In the genomic region with DNA sequence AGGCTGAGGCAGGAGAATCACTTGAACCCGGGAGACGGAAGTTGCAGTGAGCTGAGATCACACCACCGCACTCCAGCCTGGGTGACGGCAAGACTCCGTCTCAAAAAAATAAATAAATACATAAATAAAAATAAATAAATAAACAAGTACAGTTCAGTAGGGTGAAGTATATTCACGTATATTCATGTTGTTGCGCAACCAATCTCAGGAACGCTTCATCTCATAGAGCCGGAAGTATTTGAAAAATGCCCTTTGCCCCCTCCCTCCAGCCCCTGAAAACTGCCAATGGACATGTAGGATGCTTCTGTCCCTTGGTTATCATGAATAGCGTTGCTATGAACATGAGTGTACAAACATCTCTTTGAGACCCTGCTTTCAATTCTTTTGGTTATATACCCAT, we compare ENCODE assay signal across 22 cellular contexts.
"Had no signal": no experiment of that assay in that cellular context is flagged by ENCODE, and none has a peak within 500 bp of the region (broad histone marks: within the 10 kb centered on the region; RNA-seq: fewer than 3 reads in every experiment).

No MANE protein-coding gene starts in this region.

- H3K4me3 ChIP-seq: SJSA1, SK-N-MC had no signal

- FAIRE-seq: HTR-8/SVneo, RCC 7860 had no signal

- DNase-seq: KBM-7, MV-4-11, NCI-H1092, NCI-H1105 treated with DMSO at 0.1 percent for 48 hours, NCI-H1417 treated with DMSO at 0.1 percent for 48 hours, NCI-H146, NCI-H1694 treated with DMSO at 0.1 percent for 48 hours, NCI-H1930, NCI-H2081, NCI-H2107, NCI-H2227 treated with DMSO at 0.1 percent for 48 hours, NCI-H524 treated with DMSO at 0.1 percent for 48 hours, NCI-H69, NCI-H774, Right ventricle myocardium superior, RPMI8226, SIG-M5 had no signal

- H3K27me3 ChIP-seq: SJSA1 had no signal

- H3K4me1 ChIP-seq: SJSA1 had no signal

- H3K27ac ChIP-seq: HL-60, SJSA1, SK-N-MC had no signal

- H3K9me3 ChIP-seq: SJSA1 had no signal

- H3K36me3 ChIP-seq: SJSA1 had no signal
